29 cellular contexts compared by ENCODE assay signal in genomic region chr7:31145339-31145738, GRCh38.
DNase-seq lines count a peak whose midpoint lies in the region; ATAC-seq and TF ChIP-seq lines count a peak whose summit lies in the region.
"Had no signal": no experiment of that assay in that cellular context is flagged by ENCODE, and none has a peak within 500 bp of the region (broad histone marks: within the 10 kb centered on the region; RNA-seq: fewer than 3 reads in every experiment).

No MANE protein-coding gene starts in this region.

- no peak overlapping the region for H3K27ac ChIP-seq in MM.1S (ENCODE audit: low read length)
- H3K27ac ChIP-seq in WERI-Rb-1: no peak overlapping the region
- H3K27ac ChIP-seq in mesendoderm (ENCODE audit: low read depth, low read length): no peak overlapping the region
- no peak overlapping the region for H3K27ac ChIP-seq in prostate gland
- H3K27ac ChIP-seq: gastroesophageal sphincter, hepatocyte, left lung, sigmoid colon, upper lobe of right lung had no signal

- H3K27ac Mint-ChIP-seq in stimulated activated effector memory CD8-positive, alpha-beta T cell treated with anti-CD3 and anti-CD28 coated beads, Interleukin-12 subunit alpha, Interleukin-12 subunit beta, amount 100 ng/mL, for 72 hours: no peak overlapping the region
- H3K27ac Mint-ChIP-seq: activated CD4-positive, alpha-beta T cell treated with anti-CD3 and anti-CD28 coated beads for 36 hours; HFFc6; stimulated activated naive B cell treated with anti-CD40 and anti-IgM and Interleukin-4, amounts not matched to agents 10 μg/mL and 1 μg/mL and 100 μg/mL, for 72 hours; T-helper 17 cell had no signal

- H2AFZ ChIP-seq in MM.1S (ENCODE audit: low read length): no peak overlapping the region
- H2AFZ ChIP-seq: hepatocyte had no signal

- no peak overlapping the region for H4K5ac ChIP-seq in mesendoderm (ENCODE audit: low read length)

- no peak overlapping the region for H2BK15ac ChIP-seq in mesendoderm (replicated peaks; ENCODE audit: low read depth)

- H3K9me2 ChIP-seq in MM.1S (replicated peaks; ENCODE audit: insufficient read depth, low read length): no peaks in the 10 kb centered on the region
- H3K9me2 ChIP-seq: SK-N-SH had no signal

- no peak overlapping the region for H4K8ac ChIP-seq in mesendoderm (ENCODE audit: low read depth, low read length)

- H4K20me1 ChIP-seq in MM.1S (ENCODE audit: insufficient read depth, low read length): no peaks in the 10 kb centered on the region

- peak; percentile 33 for DNase-seq in NCI-H82 (lab: John Stamatoyannopoulos, UW)
- no peak for DNase-seq in NCI-H82 treated with DMSO at 0.1 percent for 48 hours (lab: John Stamatoyannopoulos, UW; ENCODE audit: unreplicated experiment)
- no peak for DNase-seq in MM.1S
- DNase-seq in WERI-Rb-1: no peak
- DNase-seq in mesendoderm: peak; percentile 37
- no peak for DNase-seq in activated CD4-positive, CD25-positive, alpha-beta regulatory T cell treated with anti-CD3 and anti-CD28 coated beads, Interleukin-2, amount 50 U/mL, for 72 hours
- no peak for DNase-seq in stimulated activated effector memory CD8-positive, alpha-beta T cell treated with anti-CD3 and anti-CD28 coated beads, Interleukin-12 subunit alpha, Interleukin-12 subunit beta, amount 100 ng/mL, for 72 hours (ENCODE audit: low spot score in 2 of 2)
- no peak for DNase-seq in prostate gland (ENCODE audit: low spot score)
- DNase-seq: activated CD4-positive, alpha-beta T cell treated with anti-CD3 and anti-CD28 coated beads for 36 hours; activated CD8-positive, alpha-beta memory T cell treated with anti-CD3 and anti-CD28 coated beads for 24 hours; activated gamma-delta T cell treated with Interleukin-2 at 50 U/mL for 16 hours; caudate nucleus; dermis blood vessel endothelial cell; DMS79 treated with DMSO at 0.1 percent for 48 hours; HFFc6; left lung; mesenchymal stem cell; NCI-H1092; NCI-H2029 treated with DMSO at 0.1 percent for 48 hours; RPMI8226; sigmoid colon; SK-N-SH; stimulated activated CD4-positive, alpha-beta T cell treated with anti-CD3 and anti-CD28 coated beads, Interleukin-4, amount 100 ng/mL, for 4 hours; stimulated activated naive B cell treated with anti-CD40 and anti-IgM and Interleukin-4, amounts not matched to agents 10 μg/mL and 1 μg/mL and 100 μg/mL, for 72 hours; T-helper 17 cell; upper lobe of right lung had no signal

- H3K4me2 ChIP-seq in MM.1S (ENCODE audit: low read depth, low read length): no peak overlapping the region
- no peak overlapping the region for H3K4me2 ChIP-seq in mesendoderm (ENCODE audit: low read length)
- H3K4me2 ChIP-seq: hepatocyte, SK-N-SH had no signal

- H3K27me3 ChIP-seq in MM.1S (replicated peaks; ENCODE audit: insufficient read depth, low read length) (no peaks in the 10 kb centered on the region), WERI-Rb-1 (ENCODE audit: insufficient read depth, low read depth, severe bottlenecking) (peaks cover 9% of the 10 kb centered on the region), mesendoderm (ENCODE audit: insufficient read depth, low read length, poor library complexity) (no peaks in the 10 kb centered on the region), prostate gland (replicated peaks; ENCODE audit: insufficient read depth) (peaks cover 4% of the 10 kb centered on the region)
- H3K27me3 ChIP-seq: left lung, sigmoid colon, upper lobe of right lung had no signal

- no peak overlapping the region for H3K56ac ChIP-seq in mesendoderm (ENCODE audit: low read length)

- H3K4me1 Mint-ChIP-seq in stimulated activated effector memory CD8-positive, alpha-beta T cell treated with anti-CD3 and anti-CD28 coated beads, Interleukin-12 subunit alpha, Interleukin-12 subunit beta, amount 100 ng/mL, for 72 hours: no peaks in the 10 kb centered on the region
- H3K4me1 Mint-ChIP-seq: activated CD4-positive, alpha-beta T cell treated with anti-CD3 and anti-CD28 coated beads for 36 hours; stimulated activated naive B cell treated with anti-CD40 and anti-IgM and Interleukin-4, amounts not matched to agents 10 μg/mL and 1 μg/mL and 100 μg/mL, for 72 hours; T-helper 17 cell had no signal

- no peak overlapping the region for H2AK5ac ChIP-seq in mesendoderm (ENCODE audit: low read length)

- peak; percentile 25 for TF ChIP-seq CTCF in MM.1S (IDR thresholded peaks at IDR 0.05; ENCODE audit: low read length)
- TF ChIP-seq CTCF in WERI-Rb-1 (IDR thresholded peaks at IDR 0.05; ENCODE audit: low read depth, low read length): peak; percentile 29; the same call in 1 of the 2 replicates
- TF ChIP-seq CTCF in prostate gland (IDR thresholded peaks at IDR 0.05): no peak

- no peaks in the 10 kb centered on the region for H3K36me3 Mint-ChIP-seq in stimulated activated effector memory CD8-positive, alpha-beta T cell treated with anti-CD3 and anti-CD28 coated beads, Interleukin-12 subunit alpha, Interleukin-12 subunit beta, amount 100 ng/mL, for 72 hours
- H3K36me3 Mint-ChIP-seq: stimulated activated naive B cell treated with anti-CD40 and anti-IgM and Interleukin-4, amounts not matched to agents 10 μg/mL and 1 μg/mL and 100 μg/mL, for 72 hours had no signal

- H3K4me3 ChIP-seq in MM.1S (ENCODE audit: low read length) (no peak overlapping the region), WERI-Rb-1 (ENCODE audit: low read depth, low read length) (no peak overlapping the region), mesendoderm (ENCODE audit: low read length) (no peak overlapping the region), prostate gland (no peak overlapping the region)
- H3K4me3 ChIP-seq: gastroesophageal sphincter, hepatocyte, left lung, sigmoid colon, upper lobe of right lung had no signal

- intact Hi-C loops in prostate gland (cut with DNase I): no loop called here

- no peaks in the 10 kb centered on the region for H3F3A ChIP-seq in MM.1S (ENCODE audit: insufficient read depth, low read length)

- H3K36me3 ChIP-seq in MM.1S (replicated peaks; ENCODE audit: insufficient read depth, low read length): no peaks in the 10 kb centered on the region
- no peaks in the 10 kb centered on the region for H3K36me3 ChIP-seq in WERI-Rb-1
- no peaks in the 10 kb centered on the region for H3K36me3 ChIP-seq in mesendoderm (ENCODE audit: control insufficient read depth, insufficient read depth, low read length)
- no peaks in the 10 kb centered on the region for H3K36me3 ChIP-seq in prostate gland
- H3K36me3 ChIP-seq: gastroesophageal sphincter, left lung, sigmoid colon, upper lobe of right lung had no signal

- no peak overlapping the region for H3K18ac ChIP-seq in mesendoderm (ENCODE audit: low read length)

- H3K9me3 ChIP-seq in MM.1S (replicated peaks; ENCODE audit: insufficient read depth, low read length) (no peaks in the 10 kb centered on the region), WERI-Rb-1 (ENCODE audit: severe bottlenecking) (peaks cover 2% of the 10 kb centered on the region), prostate gland (no peaks in the 10 kb centered on the region)
- H3K9me3 ChIP-seq: left lung, SK-N-SH, upper lobe of right lung had no signal

- H3K9me3 Mint-ChIP-seq in stimulated activated effector memory CD8-positive, alpha-beta T cell treated with anti-CD3 and anti-CD28 coated beads, Interleukin-12 subunit alpha, Interleukin-12 subunit beta, amount 100 ng/mL, for 72 hours: peaks cover 8% of the 10 kb centered on the region

- H2BK120ac ChIP-seq in mesendoderm (ENCODE audit: low read depth, low read length): no peak overlapping the region

- H3K79me1 ChIP-seq in mesendoderm (ENCODE audit: low read length): no peaks in the 10 kb centered on the region

- no peak overlapping the region for H3K4me3 Mint-ChIP-seq in stimulated activated effector memory CD8-positive, alpha-beta T cell treated with anti-CD3 and anti-CD28 coated beads, Interleukin-12 subunit alpha, Interleukin-12 subunit beta, amount 100 ng/mL, for 72 hours
- H3K4me3 Mint-ChIP-seq: activated CD4-positive, alpha-beta T cell treated with anti-CD3 and anti-CD28 coated beads for 36 hours; HFFc6; stimulated activated naive B cell treated with anti-CD40 and anti-IgM and Interleukin-4, amounts not matched to agents 10 μg/mL and 1 μg/mL and 100 μg/mL, for 72 hours; T-helper 17 cell had no signal

- no peaks in the 10 kb centered on the region for H3K4me1 ChIP-seq in MM.1S (ENCODE audit: low read length)
- no peaks in the 10 kb centered on the region for H3K4me1 ChIP-seq in mesendoderm (ENCODE audit: control insufficient read depth, low read depth, low read length)
- H3K4me1 ChIP-seq in prostate gland (replicated peaks): no peaks in the 10 kb centered on the region
- H3K4me1 ChIP-seq: gastroesophageal sphincter, left lung, sigmoid colon, upper lobe of right lung had no signal

- H3K79me2 ChIP-seq in MM.1S (ENCODE audit: low read length): no peaks in the 10 kb centered on the region
- H3K79me2 ChIP-seq in mesendoderm (ENCODE audit: control insufficient read depth, insufficient read depth, low read length): no peaks in the 10 kb centered on the region
- H3K79me2 ChIP-seq: hepatocyte had no signal

- H3K9ac ChIP-seq in MM.1S (ENCODE audit: low read length) (no peak overlapping the region), mesendoderm (ENCODE audit: low read length) (no peak overlapping the region)
- H3K9ac ChIP-seq: SK-N-SH had no signal

- H3K23ac ChIP-seq in mesendoderm (ENCODE audit: low read length): no peak overlapping the region

- H2BK5ac ChIP-seq in mesendoderm (ENCODE audit: low read length): no peak overlapping the region

- no peak overlapping the region for H3K4ac ChIP-seq in mesendoderm (ENCODE audit: low read depth, low read length)

- ATAC-seq in stimulated activated effector memory CD8-positive, alpha-beta T cell treated with anti-CD3 and anti-CD28 coated beads, Interleukin-12 subunit alpha, Interleukin-12 subunit beta, amount 100 ng/mL, for 72 hours: no peak
- ATAC-seq: activated CD4-positive, alpha-beta T cell treated with anti-CD3 and anti-CD28 coated beads for 36 hours; gastroesophageal sphincter; HepG2; left lung; stimulated activated naive B cell treated with anti-CD40 and anti-IgM and Interleukin-4, amounts not matched to agents 10 μg/mL and 1 μg/mL and 100 μg/mL, for 72 hours; T-helper 17 cell; upper lobe of right lung had no signal

- no peak for TF ChIP-seq POLR2A in prostate gland (IDR thresholded peaks at IDR 0.05)

Comparison
In these comparisons a context has a peak if more than half of its experiments do, and no peak if none do; other contexts are left out.
1. DNase-seq: peak in NCI-H82 (single experiment) and mesendoderm (single experiment); none in NCI-H82 treated with DMSO at 0.1 percent for 48 hours (single experiment), MM.1S (single experiment), WERI-Rb-1 (single experiment), activated CD4-positive, CD25-positive, alpha-beta regulatory T cell treated with anti-CD3 and anti-CD28 coated beads, Interleukin-2, amount 50 U/mL, for 72 hours (single experiment), stimulated activated effector memory CD8-positive, alpha-beta T cell treated with anti-CD3 and anti-CD28 coated beads, Interleukin-12 subunit alpha, Interleukin-12 subunit beta, amount 100 ng/mL, for 72 hours (0 of 2) and prostate gland (single experiment).
2. CTCF ChIP-seq: peak in MM.1S (single experiment) and WERI-Rb-1 (single experiment); none in prostate gland (0 of 4).